ENCODE assay signal across 17 cellular contexts in genomic region chr11:36164522-36165250, GRCh38.
DNase-seq lines count a peak whose midpoint lies in the region; ATAC-seq and TF ChIP-seq lines count a peak whose summit lies in the region.
"Had no signal": no experiment of that assay in that cellular context is flagged by ENCODE, and none has a peak within 500 bp of the region (broad histone marks: within the 10 kb centered on the region; RNA-seq: fewer than 3 reads in every experiment).

No MANE protein-coding gene starts in this region.

- H3K27me3 Mint-ChIP-seq in endothelial cell (ENCODE audit: unreplicated experiment): no peaks in the 10 kb centered on the region

- DNase-seq in HCEC 1CT: peak; percentile 84
- DNase-seq in RKO (ENCODE audit: low spot score): peak; percentile 27
- DNase-seq in fibroblast of mammary gland (ENCODE audit: low read depth): peak; percentile 70
- DNase-seq in psoas muscle: no peak
- no peak for DNase-seq in NCI-H146 treated with DMSO at 0.1 percent for 48 hours (lab: John Stamatoyannopoulos, UW; ENCODE audit: unreplicated experiment)
- no peak for DNase-seq in endothelial cell (ENCODE audit: low spot score)
- DNase-seq in HEK293T (ENCODE audit: extremely low spot score): no peak
- DNase-seq: activated T-cell treated with anti-CD3 and anti-CD28 coated beads, Interleukin-2, amount 50 U/mL, for 1 hour; DMS153; effector CD4-positive, alpha-beta T cell; left ventricle myocardium inferior; NCI-H1092; NCI-H226; ovary; spleen had no signal

- peaks cover 19% of the 10 kb centered on the region for H3K4me1 ChIP-seq in psoas muscle

- H3K36me3 Mint-ChIP-seq in endothelial cell (ENCODE audit: low read depth, unreplicated experiment): peaks cover 4% of the 10 kb centered on the region
- H3K36me3 Mint-ChIP-seq: activated naive CD4-positive, alpha-beta T cell treated with anti-CD3 and anti-CD28 coated beads, Interleukin-2, amount 50 U/mL, for 72 hours; stimulated activated effector memory CD8-positive, alpha-beta T cell treated with anti-CD3 and anti-CD28 coated beads, Interleukin-12 subunit alpha, Interleukin-12 subunit beta, amount 100 ng/mL, for 72 hours had no signal

- CTCF ChIA-PET in HEK293T (lab: Yijun Ruan, JAX): interaction anchor here (1.2 kb wide), 1 partner anchor 343 kb away, joined by 3 read pairs; no protein-coding TSS in a partner anchor

- no peak overlapping the region for H3K4me3 ChIP-seq in fibroblast of mammary gland (ENCODE audit: control insufficient read depth, low read depth, low read length)
- no peak overlapping the region for H3K4me3 ChIP-seq in psoas muscle
- H3K4me3 ChIP-seq: left ventricle myocardium inferior, ovary, spleen had no signal

- peaks cover 35% of the 10 kb centered on the region for H3K4me1 Mint-ChIP-seq in endothelial cell (ENCODE audit: unreplicated experiment)
- H3K4me1 Mint-ChIP-seq: stimulated activated effector memory CD8-positive, alpha-beta T cell treated with anti-CD3 and anti-CD28 coated beads, Interleukin-12 subunit alpha, Interleukin-12 subunit beta, amount 100 ng/mL, for 72 hours had no signal

- no peaks in the 10 kb centered on the region for H3K9me3 ChIP-seq in psoas muscle
- H3K9me3 ChIP-seq: left ventricle myocardium inferior, ovary, spleen had no signal

- no peaks in the 10 kb centered on the region for H3K36me3 ChIP-seq in psoas muscle (ENCODE audit: insufficient read depth in 1 of 2, low read depth in 1 of 2)
- H3K36me3 ChIP-seq: left ventricle myocardium inferior, ovary, spleen had no signal

- TF ChIP-seq CTCF in fibroblast of mammary gland (conservative IDR thresholded peaks at IDR 0.05; ENCODE audit: control insufficient read depth, insufficient read depth, low read depth, low read length) (no peak), psoas muscle (IDR thresholded peaks at IDR 0.05) (no peak), endothelial cell (IDR thresholded peaks at IDR 0.05; ENCODE audit: unreplicated experiment) (no peak)

- no peaks in the 10 kb centered on the region for H3K9me3 Mint-ChIP-seq in endothelial cell (ENCODE audit: unreplicated experiment)
- H3K9me3 Mint-ChIP-seq: activated naive CD4-positive, alpha-beta T cell treated with anti-CD3 and anti-CD28 coated beads, Interleukin-2, amount 50 U/mL, for 72 hours; stimulated activated effector memory CD8-positive, alpha-beta T cell treated with anti-CD3 and anti-CD28 coated beads, Interleukin-12 subunit alpha, Interleukin-12 subunit beta, amount 100 ng/mL, for 72 hours had no signal

- no peak overlapping the region for H3K27ac ChIP-seq in psoas muscle
- H3K27ac ChIP-seq: left ventricle myocardium inferior, ovary had no signal

- intact Hi-C loops in psoas muscle (cut with DNase I): no loop called here

- 73 to 81% (median 76%) methylated on average over 6 of the region's 6 CpGs for WGBS in psoas muscle, 3 donors

- H3K4me3 Mint-ChIP-seq in endothelial cell (ENCODE audit: unreplicated experiment): no peak overlapping the region
- H3K4me3 Mint-ChIP-seq: stimulated activated effector memory CD8-positive, alpha-beta T cell treated with anti-CD3 and anti-CD28 coated beads, Interleukin-12 subunit alpha, Interleukin-12 subunit beta, amount 100 ng/mL, for 72 hours had no signal

- ATAC-seq in psoas muscle: peak in 3 of 4 donors; percentile 23 to 49 (median 45)
- ATAC-seq: activated naive CD4-positive, alpha-beta T cell treated with anti-CD3 and anti-CD28 coated beads, Interleukin-2, amount 50 U/mL, for 72 hours; stimulated activated effector memory CD8-positive, alpha-beta T cell treated with anti-CD3 and anti-CD28 coated beads, Interleukin-12 subunit alpha, Interleukin-12 subunit beta, amount 100 ng/mL, for 72 hours had no signal

- no peak overlapping the region for H3K27ac Mint-ChIP-seq in endothelial cell (ENCODE audit: unreplicated experiment)
- H3K27ac Mint-ChIP-seq: activated naive CD4-positive, alpha-beta T cell treated with anti-CD3 and anti-CD28 coated beads, Interleukin-2, amount 50 U/mL, for 72 hours; stimulated activated effector memory CD8-positive, alpha-beta T cell treated with anti-CD3 and anti-CD28 coated beads, Interleukin-12 subunit alpha, Interleukin-12 subunit beta, amount 100 ng/mL, for 72 hours had no signal

- H3K27me3 ChIP-seq in psoas muscle (ENCODE audit: insufficient read depth in 3 of 3, low read length in 2 of 3): peaks cover 0 to 1% (median 0%) of the 10 kb centered on the region in 3 donors
- H3K27me3 ChIP-seq: ovary, spleen had no signal

- POLR2A ChIA-PET in HEK293T (lab: Yijun Ruan, JAX): no interaction called here

TF ChIP-seq in HEK293T, 16 proteins besides CTCF, POLR2A, EP300 and RAD21:
- TF ChIP-seq, protein P1, sequence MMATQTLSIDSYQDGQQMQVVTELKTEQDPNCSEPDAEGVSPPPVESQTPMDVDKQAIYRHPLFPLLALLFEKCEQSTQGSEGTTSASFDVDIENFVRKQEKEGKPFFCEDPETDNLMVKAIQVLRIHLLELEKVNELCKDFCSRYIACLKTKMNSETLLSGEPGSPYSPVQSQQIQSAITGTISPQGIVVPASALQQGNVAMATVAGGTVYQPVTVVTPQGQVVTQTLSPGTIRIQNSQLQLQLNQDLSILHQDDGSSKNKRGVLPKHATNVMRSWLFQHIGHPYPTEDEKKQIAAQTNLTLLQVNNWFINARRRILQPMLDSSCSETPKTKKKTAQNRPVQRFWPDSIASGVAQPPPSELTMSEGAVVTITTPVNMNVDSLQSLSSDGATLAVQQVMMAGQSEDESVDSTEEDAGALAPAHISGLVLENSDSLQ (IDR thresholded peaks at IDR 0.05): no peak

Comparison
In these comparisons a context has a peak if more than half of its experiments do, and no peak if none do; other contexts are left out.
1. DNase-seq: peak in HCEC 1CT (single experiment), RKO (single experiment) and fibroblast of mammary gland (single experiment); none in psoas muscle (0 of 2), NCI-H146 treated with DMSO at 0.1 percent for 48 hours (single experiment), endothelial cell (single experiment) and HEK293T (single experiment).